13 cellular contexts compared by ENCODE assay signal in genomic region chr4:184406915-184407314, GRCh38.
DNase-seq lines count a peak whose midpoint lies in the region; ATAC-seq, FAIRE-seq and TF ChIP-seq lines count a peak whose summit lies in the region.
"Had no signal": no experiment of that assay in that cellular context is flagged by ENCODE, and none has a peak within 500 bp of the region (broad histone marks: within the 10 kb centered on the region; RNA-seq: fewer than 3 reads in every experiment).

No MANE protein-coding gene starts in this region.

- H4K20me1 ChIP-seq in BLaER1 treated with 17β-estradiol and CSF1 and Interleukin-3, amounts not matched to agents 10 nM and 100 nM, result no peaks in the 10 kb centered on the region; a peak in 1 of 22 replicates

- H3K4me1 Mint-ChIP-seq in WTC11, result peaks cover 53% of the 10 kb centered on the region

- H3K4me1 ChIP-seq in BLaER1 treated with 17β-estradiol and CSF1 and Interleukin-3, amounts not matched to agents 10 nM and 100 nM, result peaks cover 57 to 75% (median 67%) of the 10 kb centered on the region in 10 experiments

- peaks cover 34 to 67% (median 48%) of the 10 kb centered on the region in 11 experiments for H3K36me3 ChIP-seq in BLaER1 treated with 17β-estradiol and CSF1 and Interleukin-3, amounts not matched to agents 10 nM and 100 nM

- H3K27ac ChIP-seq in BLaER1 treated with 17β-estradiol and CSF1 and Interleukin-3, amounts not matched to agents 10 nM and 100 nM, result peak overlapping the region; percentile 57 to 92 (median 81); a peak in 21 of 22 replicates
- H3K27ac ChIP-seq: C4-2B had no signal

- peak overlapping the region; percentile 93 for H3K27ac Mint-ChIP-seq in WTC11
- H3K27ac Mint-ChIP-seq: activated CD8-positive, alpha-beta T cell treated with anti-CD3 and anti-CD28 coated beads, Interleukin-2, amount 10 ng/mL, durations not matched to agents 7 days and 5 days; IgD-negative memory B cell had no signal

- H3K27me3 ChIP-seq in BLaER1 treated with 17β-estradiol and CSF1 and Interleukin-3, amounts not matched to agents 10 nM and 100 nM, result no peaks in the 10 kb centered on the region

- ATAC-seq in WTC11 (no peak), GM21529 (IDR thresholded peaks at IDR 0.05; ENCODE audit: unreplicated experiment) (no peak)
- ATAC-seq: activated CD8-positive, alpha-beta T cell treated with anti-CD3 and anti-CD28 coated beads, Interleukin-2, amount 10 ng/mL, durations not matched to agents 7 days and 5 days had no signal

- no peak overlapping the region for H3K4me3 Mint-ChIP-seq in WTC11
- H3K4me3 Mint-ChIP-seq: activated CD8-positive, alpha-beta T cell treated with anti-CD3 and anti-CD28 coated beads, Interleukin-2, amount 10 ng/mL, durations not matched to agents 7 days and 5 days had no signal

- H3K9me3 Mint-ChIP-seq in WTC11, result no peaks in the 10 kb centered on the region
- H3K9me3 Mint-ChIP-seq: IgD-negative memory B cell had no signal

- DNase-seq in WTC11 (ENCODE audit: low spot score), result no peak
- DNase-seq in globus pallidus (ENCODE audit: low spot score), result peak; percentile 40
- DNase-seq in pons (ENCODE audit: low spot score), result peak; percentile 67
- no peak for DNase-seq in NCI-H1417 (lab: John Stamatoyannopoulos, UW)
- DNase-seq in iPS-NIHi11 (ENCODE audit: low spot score), result no peak
- DNase-seq in urothelium cell line (ENCODE audit: low spot score), result no peak
- DNase-seq: activated CD8-positive, alpha-beta T cell treated with anti-CD3 and anti-CD28 coated beads, Interleukin-2, amount 10 ng/mL, durations not matched to agents 7 days and 5 days; foreskin fibroblast; stimulated activated CD4-positive, alpha-beta T cell treated with anti-CD3 and anti-CD28 coated beads, Interleukin-4, amount 100 ng/mL, for 4 hours had no signal

- TF ChIP-seq CTCF in WTC11 (IDR thresholded peaks at IDR 0.05), result no peak

- H3K4me2 ChIP-seq in BLaER1 treated with 17β-estradiol and CSF1 and Interleukin-3, amounts not matched to agents 10 nM and 100 nM, result peak overlapping the region; percentile 80 to 96 (median 89)

- FAIRE-seq in urothelium cell line (lab: Jason Lieb, UNC), result no peak

- H3K27me3 Mint-ChIP-seq in WTC11 (ENCODE audit: low read depth), result no peaks in the 10 kb centered on the region
- H3K27me3 Mint-ChIP-seq: IgD-negative memory B cell had no signal

- peak overlapping the region in 4 of 10 experiments; percentile 24 to 47 (median 34); a peak in 5 of 20 replicates for H3K4me3 ChIP-seq in BLaER1 treated with 17β-estradiol and CSF1 and Interleukin-3, amounts not matched to agents 10 nM and 100 nM

- no peaks in the 10 kb centered on the region for H3K9me3 ChIP-seq in BLaER1 treated with 17β-estradiol and CSF1 and Interleukin-3, amounts not matched to agents 10 nM and 100 nM (replicated peaks in 1 of 11)

- CTCF ChIA-PET in WTC11 (lab: Charles Lee), result no interaction called here

- H3K9ac ChIP-seq in BLaER1 treated with 17β-estradiol and CSF1 and Interleukin-3, amounts not matched to agents 10 nM and 100 nM, result peak overlapping the region; percentile 44 to 80 (median 67); a peak in 20 of 22 replicates

- peaks cover 24% of the 10 kb centered on the region for H3K36me3 Mint-ChIP-seq in WTC11

- POLR2A ChIA-PET in WTC11 (lab: Charles Lee), result no interaction called here

TF ChIP-seq in WTC11, 78 proteins besides CTCF, POLR2A, EP300 and RAD21:
- no peak for TF ChIP-seq PREB (CRISPR knock-in tag; IDR thresholded peaks at IDR 0.05; ENCODE audit: borderline replicate concordance)
- TF ChIP-seq NR3C1 (CRISPR knock-in tag; conservative IDR thresholded peaks at IDR 0.05; ENCODE audit: low read depth), result no peak
- TF ChIP-seq ZNF396 (CRISPR knock-in tag; IDR thresholded peaks at IDR 0.05; ENCODE audit: borderline replicate concordance), result no peak
- TF ChIP-seq MYBL2 (CRISPR knock-in tag; IDR thresholded peaks at IDR 0.05), result no peak
- no peak for TF ChIP-seq ATF1 (CRISPR knock-in tag; IDR thresholded peaks at IDR 0.05)
- no peak for TF ChIP-seq SMAD4 (CRISPR knock-in tag; IDR thresholded peaks at IDR 0.05)
- no peak for TF ChIP-seq ATF6 (CRISPR knock-in tag; IDR thresholded peaks at IDR 0.05)
- TF ChIP-seq ZNF425 (CRISPR knock-in tag; conservative IDR thresholded peaks at IDR 0.05), result no peak

Comparison
In these comparisons a context has a peak if more than half of its experiments do, and no peak if none do; other contexts are left out.
1. DNase-seq: peak in globus pallidus (single experiment) and pons (single experiment); none in WTC11 (single experiment), NCI-H1417 (0 of 3), iPS-NIHi11 (single experiment) and urothelium cell line (single experiment).